8 cellular contexts compared by ENCODE assay signal in the genomic region with DNA sequence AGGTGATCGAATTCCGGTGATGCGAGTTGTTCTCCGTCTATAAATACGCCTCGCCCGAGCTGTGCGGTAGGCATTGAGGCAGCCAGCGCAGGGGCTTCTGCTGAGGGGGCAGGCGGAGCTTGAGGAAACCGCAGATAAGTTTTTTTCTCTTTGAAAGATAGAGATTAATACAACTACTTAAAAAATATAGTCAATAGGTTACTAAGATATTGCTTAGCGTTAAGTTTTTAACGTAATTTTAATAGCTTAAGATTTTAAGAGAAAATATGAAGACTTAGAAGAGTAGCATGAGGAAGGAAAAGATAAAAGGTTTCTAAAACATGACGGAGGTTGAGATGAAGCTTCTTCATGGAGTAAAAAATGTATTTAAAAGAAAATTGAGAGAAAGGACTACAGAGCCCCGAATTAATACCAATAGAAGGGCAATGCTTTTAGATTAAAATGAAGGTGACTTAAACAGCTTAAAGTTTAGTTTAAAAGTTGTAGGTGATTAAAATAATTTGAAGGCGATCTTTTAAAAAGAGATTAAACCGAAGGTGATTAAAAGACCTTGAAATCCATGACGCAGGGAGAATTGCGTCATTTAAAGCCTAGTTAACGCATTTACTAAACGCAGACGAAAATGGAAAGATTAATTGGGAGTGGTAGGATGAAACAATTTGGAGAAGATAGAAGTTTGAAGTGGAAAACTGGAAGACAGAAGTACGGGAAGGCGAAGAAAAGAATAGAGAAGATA.
DNase-seq lines count a peak whose midpoint lies in the region; ATAC-seq lines count a peak whose summit lies in the region.

A gene (plus strand): TSS at position 69 of the 736 bp plus-strand sequence.

- ATAC-seq in HG03045 (IDR thresholded peaks at IDR 0.05; ENCODE audit: unreplicated experiment) (peak; percentile 30), HG03342 (IDR thresholded peaks at IDR 0.05; ENCODE audit: unreplicated experiment) (no peak)

- DNase-seq in DMS 273 treated with DMSO at 0.1 percent for 48 hours (lab: John Stamatoyannopoulos, UW) (peak; percentile 50), NCI-H446 treated with DMSO at 0.1 percent for 48 hours (lab: John Stamatoyannopoulos, UW) (peak; percentile 94), cerebellar nuclear complex (lab: John Stamatoyannopoulos, UW) (peak; percentile 38 to 84), kidney tubule cell (ENCODE audit: low spot score) (peak; percentile 96)
- peak; percentile 92 for DNase-seq in activated CD4-positive, CD25-positive, alpha-beta regulatory T cell treated with anti-CD3 and anti-CD28 coated beads, Interleukin-2, amount 50 U/mL, for 72 hours
- peak; percentile 86 to 91 for DNase-seq in stimulated activated CD4-positive, alpha-beta T cell treated with anti-CD3 and anti-CD28 coated beads, Interleukin-15, amount 100 ng/mL, for 48 hours (ENCODE audit: low read depth in 2 of 2)
